ENCODE assay signal across 8 cellular contexts in the genomic region with DNA sequence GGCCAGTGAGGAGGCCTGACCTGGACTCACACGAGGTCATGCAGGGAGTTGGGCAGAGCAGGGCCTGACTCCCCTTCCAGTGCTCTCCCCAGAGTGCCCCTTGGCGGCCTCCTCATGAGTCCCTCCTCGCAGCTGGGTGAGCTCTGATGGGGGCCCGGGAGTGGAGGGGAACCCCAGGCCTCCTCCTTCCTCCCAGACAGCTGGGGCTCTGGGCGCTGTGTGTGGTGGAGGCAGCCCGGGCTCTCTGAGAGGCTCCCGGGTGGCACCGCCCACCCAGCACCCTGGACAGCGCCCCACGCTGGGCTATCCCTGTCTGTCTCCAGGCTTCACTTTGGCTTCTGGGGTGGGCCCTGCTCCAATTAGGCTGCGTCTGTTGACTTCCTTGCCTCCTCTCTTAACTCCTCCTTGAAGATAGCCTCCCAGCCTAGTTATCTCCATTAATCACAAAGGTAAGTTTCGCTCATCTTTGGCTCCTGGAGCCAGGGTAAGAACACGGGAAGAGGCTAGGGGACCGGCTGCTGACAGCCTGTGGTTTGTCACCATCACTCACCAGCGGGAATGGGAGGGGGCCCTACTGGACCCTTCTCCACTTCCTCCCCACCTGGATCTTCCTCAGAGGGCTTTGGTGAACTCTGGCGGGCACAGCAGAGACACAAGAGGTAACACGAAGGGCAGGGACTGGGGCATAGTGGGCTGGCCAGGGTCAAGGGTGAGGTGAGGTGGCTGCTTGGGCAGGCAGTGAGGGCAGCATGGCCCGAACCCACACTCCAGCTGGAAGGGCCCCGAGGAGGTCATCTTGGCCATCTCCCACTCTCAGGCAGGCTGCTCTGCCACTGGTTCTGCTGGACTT.
DNase-seq lines count a peak whose midpoint lies in the region; FAIRE-seq and TF ChIP-seq lines count a peak whose summit lies in the region.

No MANE protein-coding gene starts in this region.

- H3K4me3 ChIP-seq in epithelial cell of esophagus (ENCODE audit: low read length) (no peak overlapping the region), retinal pigment epithelial cell (ENCODE audit: low read length) (no peak overlapping the region)

- DNase-seq in GM20000 (ENCODE audit: low spot score) (peak; percentile 70), OCI-M1 (lab: John Stamatoyannopoulos, UW) (peak; percentile 40), epithelial cell of esophagus (ENCODE audit: low read depth) (peak; percentile 55), retinal pigment epithelial cell (ENCODE audit: low read depth) (peak; percentile 2), NCI-H446 treated with DMSO at 0.1 percent for 48 hours (lab: John Stamatoyannopoulos, UW) (no peak), NCI-H446 (lab: John Stamatoyannopoulos, UW) (no peak), HTR-8/SVneo (ENCODE audit: insufficient read length, low spot score) (no peak), epidermal melanocyte (ENCODE audit: insufficient read length, low spot score) (no peak)

- TF ChIP-seq CTCF in GM20000 (IDR thresholded peaks at IDR 0.05; ENCODE audit: extremely low read depth, missing control alignments), result no peak
- TF ChIP-seq CTCF in epithelial cell of esophagus (IDR thresholded peaks at IDR 0.05; ENCODE audit: insufficient read depth, low read depth, low read length, missing control alignments), result no peak
- TF ChIP-seq CTCF in retinal pigment epithelial cell (conservative IDR thresholded peaks at IDR 0.05; ENCODE audit: low read depth, low read length), result no peak

- FAIRE-seq in HTR-8/SVneo (lab: Jason Lieb, UNC), result no peak

Comparison
In these comparisons a context has a peak if more than half of its experiments do, and no peak if none do; other contexts are left out.
1. DNase-seq: peak in GM20000 (single experiment), OCI-M1 (single experiment), epithelial cell of esophagus (single experiment) and retinal pigment epithelial cell (single experiment); none in NCI-H446 treated with DMSO at 0.1 percent for 48 hours (single experiment), NCI-H446 (0 of 2), HTR-8/SVneo (single experiment) and epidermal melanocyte (single experiment).